8 cellular contexts compared by ENCODE assay signal in genomic region chr10:31947144-31947926, GRCh38. TPM values are rescaled to one million over a fixed set of nuclear protein-coding genes. Genes with fewer than 3 reads are reported as not detected.
A peak's percentile ranks its signal among the peaks of the same experiment; 100 is the strongest.
DNase-seq lines count a peak whose midpoint lies in the region; ATAC-seq lines count a peak whose summit lies in the region.

No MANE protein-coding gene starts in this region.

- no peaks in the 10 kb centered on the region for H3K27me3 Mint-ChIP-seq in activated CD8-positive, alpha-beta memory T cell treated with anti-CD3 and anti-CD28 coated beads, Interleukin-2, amount 10 ng/mL, durations not matched to agents 7 days and 5 days

- CTCF ChIA-PET in activated CD8-positive, alpha-beta memory T cell treated with anti-CD3 and anti-CD28 coated beads, Interleukin-2, amount 10 ng/mL, durations not matched to agents 7 days and 5 days (lab: Charles Lee) = no interaction called here

- H3K36me3 Mint-ChIP-seq in activated CD8-positive, alpha-beta memory T cell treated with anti-CD3 and anti-CD28 coated beads, Interleukin-2, amount 10 ng/mL, durations not matched to agents 7 days and 5 days = no peaks in the 10 kb centered on the region

- peak; percentile 85 for DNase-seq in DMS53 (lab: John Stamatoyannopoulos, UW)
- peak; percentile 83 for DNase-seq in NCI-H446 treated with DMSO at 0.1 percent for 48 hours (lab: John Stamatoyannopoulos, UW)
- peak; percentile 25 for DNase-seq in cerebellar cortex (ENCODE audit: low spot score)
- peak; percentile 84 to 87 for DNase-seq in lung microvascular endothelial cell (ENCODE audit: low read depth in 2 of 2)
- DNase-seq in activated CD8-positive, alpha-beta memory T cell treated with anti-CD3 and anti-CD28 coated beads, Interleukin-2, amount 10 ng/mL, durations not matched to agents 7 days and 5 days = no peak
- no peak for DNase-seq in SHP77 treated with DMSO at 0.1 percent for 48 hours (lab: John Stamatoyannopoulos, UW)
- DNase-seq in UCSD-AML1 (lab: John Stamatoyannopoulos, UW; ENCODE audit: unreplicated experiment) = no peak

- H3K4me3 Mint-ChIP-seq in activated CD8-positive, alpha-beta memory T cell treated with anti-CD3 and anti-CD28 coated beads, Interleukin-2, amount 10 ng/mL, durations not matched to agents 7 days and 5 days = no peak overlapping the region

- no peak for ATAC-seq in activated CD8-positive, alpha-beta memory T cell treated with anti-CD3 and anti-CD28 coated beads, Interleukin-2, amount 10 ng/mL, durations not matched to agents 7 days and 5 days
- ATAC-seq in GM21390 (IDR thresholded peaks at IDR 0.05; ENCODE audit: unreplicated experiment) = no peak

- no peaks in the 10 kb centered on the region for H3K4me1 Mint-ChIP-seq in activated CD8-positive, alpha-beta memory T cell treated with anti-CD3 and anti-CD28 coated beads, Interleukin-2, amount 10 ng/mL, durations not matched to agents 7 days and 5 days

- no peaks in the 10 kb centered on the region for H3K9me3 Mint-ChIP-seq in activated CD8-positive, alpha-beta memory T cell treated with anti-CD3 and anti-CD28 coated beads, Interleukin-2, amount 10 ng/mL, durations not matched to agents 7 days and 5 days (ENCODE audit: low read depth)

- no peak overlapping the region for H3K27ac Mint-ChIP-seq in activated CD8-positive, alpha-beta memory T cell treated with anti-CD3 and anti-CD28 coated beads, Interleukin-2, amount 10 ng/mL, durations not matched to agents 7 days and 5 days

RNA-seq across cellular contexts. Expression of gene ARHGAP12, which starts 18.7 kb away (rescaled TPM):
- 20.3 and 26.0 TPM in 2 replicates for total RNA-seq in lung microvascular endothelial cell
- 1 to 10 TPM; 3.0 to 7.8 TPM for total RNA-seq in activated CD8-positive, alpha-beta memory T cell treated with anti-CD3 and anti-CD28 coated beads, Interleukin-2, amount 10 ng/mL, durations not matched to agents 7 days and 5 days

Comparison
In these comparisons a context has a peak if more than half of its experiments do, and no peak if none do; other contexts are left out.
1. DNase-seq: peak in DMS53 (single experiment), NCI-H446 treated with DMSO at 0.1 percent for 48 hours (single experiment), cerebellar cortex (single experiment) and lung microvascular endothelial cell (2 of 2); none in activated CD8-positive, alpha-beta memory T cell treated with anti-CD3 and anti-CD28 coated beads, Interleukin-2, amount 10 ng/mL, durations not matched to agents 7 days and 5 days (single experiment), SHP77 treated with DMSO at 0.1 percent for 48 hours (single experiment) and UCSD-AML1 (single experiment).